Comparison of ENCODE assay signal across 1 cellular context in the genomic region with DNA sequence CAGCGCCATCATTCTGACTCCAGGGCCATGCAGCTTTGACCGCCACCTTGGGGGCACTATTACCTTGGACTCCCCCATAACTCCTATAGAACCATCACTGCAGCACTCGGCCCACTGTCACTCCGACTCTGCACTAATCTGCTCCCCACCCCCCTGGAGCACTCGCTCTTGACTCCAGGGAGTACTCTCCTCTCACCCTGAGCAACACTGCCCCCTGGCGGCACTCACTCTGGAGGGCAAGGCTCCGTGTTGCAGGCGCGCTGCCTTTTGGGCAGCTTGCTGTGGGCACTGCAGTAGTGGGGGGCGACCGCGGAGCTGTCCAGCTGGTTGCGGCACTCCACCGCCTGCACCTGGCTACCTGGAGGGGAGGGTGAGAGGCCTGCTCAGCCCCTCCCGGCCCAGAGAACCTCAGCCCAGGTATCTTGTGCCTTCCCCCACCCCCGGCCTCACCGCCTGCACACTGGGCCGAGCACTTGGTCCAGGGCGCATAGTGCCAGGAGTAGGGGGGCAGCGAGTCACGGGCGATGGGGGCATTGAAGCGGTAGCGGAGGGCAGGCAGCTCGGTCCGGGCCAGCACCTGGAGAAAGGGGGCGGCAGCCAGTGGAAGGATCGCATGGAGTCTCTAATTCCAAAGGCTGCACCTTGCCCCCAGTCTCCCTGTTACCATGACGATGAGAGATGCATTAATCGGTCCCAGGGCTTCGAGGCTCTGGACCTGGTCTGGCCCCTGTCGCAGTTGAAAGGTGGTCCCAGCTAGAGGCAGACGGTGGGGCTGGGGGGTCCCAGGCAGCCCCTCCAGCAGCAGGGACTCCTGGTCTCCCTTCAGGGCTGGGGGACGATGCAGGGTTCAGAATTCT.
TF ChIP-seq lines count a peak whose summit lies in the region.

No MANE protein-coding gene starts in this region.

TF ChIP-seq in K562, 482 proteins besides CTCF, POLR2A, EP300 and RAD21:
- TF ChIP-seq ZNF263 (CRISPR knock-in tag; IDR thresholded peaks at IDR 0.05; ENCODE audit: borderline replicate concordance) = peak; percentile 100
- TF ChIP-seq CC2D1A (IDR thresholded peaks at IDR 0.05) = peak; percentile 41; the same call in 1 of the 2 replicates
- no peak for TF ChIP-seq HMGN3 (IDR thresholded peaks at IDR 0.05; ENCODE audit: borderline replicate concordance, extremely low read depth, insufficient read length, low read depth, low read length)
- TF ChIP-seq, protein P1, sequence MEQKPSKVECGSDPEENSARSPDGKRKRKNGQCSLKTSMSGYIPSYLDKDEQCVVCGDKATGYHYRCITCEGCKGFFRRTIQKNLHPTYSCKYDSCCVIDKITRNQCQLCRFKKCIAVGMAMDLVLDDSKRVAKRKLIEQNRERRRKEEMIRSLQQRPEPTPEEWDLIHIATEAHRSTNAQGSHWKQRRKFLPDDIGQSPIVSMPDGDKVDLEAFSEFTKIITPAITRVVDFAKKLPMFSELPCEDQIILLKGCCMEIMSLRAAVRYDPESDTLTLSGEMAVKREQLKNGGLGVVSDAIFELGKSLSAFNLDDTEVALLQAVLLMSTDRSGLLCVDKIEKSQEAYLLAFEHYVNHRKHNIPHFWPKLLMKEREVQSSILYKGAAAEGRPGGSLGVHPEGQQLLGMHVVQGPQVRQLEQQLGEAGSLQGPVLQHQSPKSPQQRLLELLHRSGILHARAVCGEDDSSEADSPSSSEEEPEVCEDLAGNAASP (IDR thresholded peaks at IDR 0.05) = no peak
- 0 out of 2 replicates have a peak, but pooled peaks have one; percentile 29 for TF ChIP-seq JUND (IDR thresholded peaks at IDR 0.05; ENCODE audit: borderline replicate concordance, low read depth, low read length)
- TF ChIP-seq JUND (tag; IDR thresholded peaks at IDR 0.05; ENCODE audit: borderline replicate concordance, low read depth, low read length) = no peak
- no peak for TF ChIP-seq U2AF1 (optimal IDR thresholded peaks at IDR 0.05; ENCODE audit: low read depth, low read length)
- TF ChIP-seq MAZ (CRISPR knock-in tag; conservative IDR thresholded peaks at IDR 0.05 in 1 of 2, IDR thresholded peaks at IDR 0.05 in 1 of 2) = peak in 1 of 2 experiments; percentile 53; a peak in 1 of 4 replicates
- no peak for TF ChIP-seq ZNF212 (CRISPR knock-in tag; IDR thresholded peaks at IDR 0.05)
- TF ChIP-seq TEAD4 (IDR thresholded peaks at IDR 0.05; ENCODE audit: low read length) = no peak
- TF ChIP-seq TEAD4 (CRISPR knock-in tag; IDR thresholded peaks at IDR 0.05; ENCODE audit: borderline replicate concordance) = 0 out of 2 replicates have a peak, but pooled peaks have one; percentile 26
- 0 out of 2 replicates have a peak, but pooled peaks have one; percentile 5 for TF ChIP-seq BHLHE40 (IDR thresholded peaks at IDR 0.05; ENCODE audit: low read length)
- TF ChIP-seq, protein P2, sequence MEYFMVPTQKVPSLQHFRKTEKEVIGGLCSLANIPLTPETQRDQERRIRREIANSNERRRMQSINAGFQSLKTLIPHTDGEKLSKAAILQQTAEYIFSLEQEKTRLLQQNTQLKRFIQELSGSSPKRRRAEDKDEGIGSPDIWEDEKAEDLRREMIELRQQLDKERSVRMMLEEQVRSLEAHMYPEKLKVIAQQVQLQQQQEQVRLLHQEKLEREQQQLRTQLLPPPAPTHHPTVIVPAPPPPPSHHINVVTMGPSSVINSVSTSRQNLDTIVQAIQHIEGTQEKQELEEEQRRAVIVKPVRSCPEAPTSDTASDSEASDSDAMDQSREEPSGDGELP (CRISPR knock-in tag; IDR thresholded peaks at IDR 0.05; ENCODE audit: borderline replicate concordance) = 0 out of 2 replicates have a peak, but pooled peaks have one; percentile 20
- peak; percentile 67; the same call in 1 of the 2 replicates for TF ChIP-seq STAG1 (CRISPR knock-in tag; IDR thresholded peaks at IDR 0.05; ENCODE audit: borderline replicate concordance)
- TF ChIP-seq NONO (IDR thresholded peaks at IDR 0.05; ENCODE audit: low read depth in 2 of 2, low read length in 1 of 2) = peak in 1 of 2 experiments; percentile 76; a peak in 1 of 4 replicates
- no peak for TF ChIP-seq TCF7 (IDR thresholded peaks at IDR 0.05; ENCODE audit: borderline replicate concordance)
- peak; percentile 27; the same call in 1 of the 2 replicates for TF ChIP-seq HNRNPL (IDR thresholded peaks at IDR 0.05; ENCODE audit: low read depth, low read length)
- TF ChIP-seq LEF1 (IDR thresholded peaks at IDR 0.05) = no peak
- peak; percentile 41 for TF ChIP-seq ZFP36 (IDR thresholded peaks at IDR 0.05; ENCODE audit: low read depth, low read length, partially characterized antibody)
- TF ChIP-seq, protein P3, sequence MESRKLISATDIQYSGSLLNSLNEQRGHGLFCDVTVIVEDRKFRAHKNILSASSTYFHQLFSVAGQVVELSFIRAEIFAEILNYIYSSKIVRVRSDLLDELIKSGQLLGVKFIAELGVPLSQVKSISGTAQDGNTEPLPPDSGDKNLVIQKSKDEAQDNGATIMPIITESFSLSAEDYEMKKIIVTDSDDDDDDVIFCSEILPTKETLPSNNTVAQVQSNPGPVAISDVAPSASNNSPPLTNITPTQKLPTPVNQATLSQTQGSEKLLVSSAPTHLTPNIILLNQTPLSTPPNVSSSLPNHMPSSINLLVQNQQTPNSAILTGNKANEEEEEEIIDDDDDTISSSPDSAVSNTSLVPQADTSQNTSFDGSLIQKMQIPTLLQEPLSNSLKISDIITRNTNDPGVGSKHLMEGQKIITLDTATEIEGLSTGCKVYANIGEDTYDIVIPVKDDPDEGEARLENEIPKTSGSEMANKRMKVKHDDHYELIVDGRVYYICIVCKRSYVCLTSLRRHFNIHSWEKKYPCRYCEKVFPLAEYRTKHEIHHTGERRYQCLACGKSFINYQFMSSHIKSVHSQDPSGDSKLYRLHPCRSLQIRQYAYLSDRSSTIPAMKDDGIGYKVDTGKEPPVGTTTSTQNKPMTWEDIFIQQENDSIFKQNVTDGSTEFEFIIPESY (CRISPR knock-in tag; IDR thresholded peaks at IDR 0.05) = peak; percentile 87
- TF ChIP-seq ZKSCAN3 (CRISPR knock-in tag; IDR thresholded peaks at IDR 0.05) = no peak
- TF ChIP-seq SMC3 (conservative IDR thresholded peaks at IDR 0.05; ENCODE audit: insufficient read depth, low read depth, low read length) = peak; percentile 80
- TF ChIP-seq CHD2 (IDR thresholded peaks at IDR 0.05; ENCODE audit: low read depth, low read length) = no peak
- peak; percentile 51; the same call in 1 of the 2 replicates for TF ChIP-seq RB1 (IDR thresholded peaks at IDR 0.05; ENCODE audit: low read depth)
- TF ChIP-seq, protein P4, sequence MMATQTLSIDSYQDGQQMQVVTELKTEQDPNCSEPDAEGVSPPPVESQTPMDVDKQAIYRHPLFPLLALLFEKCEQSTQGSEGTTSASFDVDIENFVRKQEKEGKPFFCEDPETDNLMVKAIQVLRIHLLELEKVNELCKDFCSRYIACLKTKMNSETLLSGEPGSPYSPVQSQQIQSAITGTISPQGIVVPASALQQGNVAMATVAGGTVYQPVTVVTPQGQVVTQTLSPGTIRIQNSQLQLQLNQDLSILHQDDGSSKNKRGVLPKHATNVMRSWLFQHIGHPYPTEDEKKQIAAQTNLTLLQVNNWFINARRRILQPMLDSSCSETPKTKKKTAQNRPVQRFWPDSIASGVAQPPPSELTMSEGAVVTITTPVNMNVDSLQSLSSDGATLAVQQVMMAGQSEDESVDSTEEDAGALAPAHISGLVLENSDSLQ (IDR thresholded peaks at IDR 0.05) = peak; percentile 47; the same call in 1 of the 2 replicates
- 0 out of 2 replicates have a peak, but pooled peaks have one; percentile 6 for TF ChIP-seq CREM (IDR thresholded peaks at IDR 0.05; ENCODE audit: low read depth)
- no peak for TF ChIP-seq NFIC (IDR thresholded peaks at IDR 0.05)
- TF ChIP-seq MYC (IDR thresholded peaks at IDR 0.05; ENCODE audit: low read depth, low read length) = 0 out of 2 replicates have a peak, but pooled peaks have one; percentile 13
- TF ChIP-seq MYC (CRISPR knock-in tag; IDR thresholded peaks at IDR 0.05; ENCODE audit: borderline replicate concordance, low read depth) = no peak
- TF ChIP-seq KLF13 (tag; IDR thresholded peaks at IDR 0.05; ENCODE audit: borderline replicate concordance, low read depth) = peak; percentile 9; the same call in 1 of the 2 replicates
- no peak for TF ChIP-seq NELFE (IDR thresholded peaks at IDR 0.05; ENCODE audit: insufficient read depth, insufficient read length)
- TF ChIP-seq ZNF143 (CRISPR knock-in tag; IDR thresholded peaks at IDR 0.05) = no peak
- peak; percentile 66; the same call in 1 of the 2 replicates for TF ChIP-seq XRCC5 (IDR thresholded peaks at IDR 0.05; ENCODE audit: low read depth, low read length)
- TF ChIP-seq, protein P5, sequence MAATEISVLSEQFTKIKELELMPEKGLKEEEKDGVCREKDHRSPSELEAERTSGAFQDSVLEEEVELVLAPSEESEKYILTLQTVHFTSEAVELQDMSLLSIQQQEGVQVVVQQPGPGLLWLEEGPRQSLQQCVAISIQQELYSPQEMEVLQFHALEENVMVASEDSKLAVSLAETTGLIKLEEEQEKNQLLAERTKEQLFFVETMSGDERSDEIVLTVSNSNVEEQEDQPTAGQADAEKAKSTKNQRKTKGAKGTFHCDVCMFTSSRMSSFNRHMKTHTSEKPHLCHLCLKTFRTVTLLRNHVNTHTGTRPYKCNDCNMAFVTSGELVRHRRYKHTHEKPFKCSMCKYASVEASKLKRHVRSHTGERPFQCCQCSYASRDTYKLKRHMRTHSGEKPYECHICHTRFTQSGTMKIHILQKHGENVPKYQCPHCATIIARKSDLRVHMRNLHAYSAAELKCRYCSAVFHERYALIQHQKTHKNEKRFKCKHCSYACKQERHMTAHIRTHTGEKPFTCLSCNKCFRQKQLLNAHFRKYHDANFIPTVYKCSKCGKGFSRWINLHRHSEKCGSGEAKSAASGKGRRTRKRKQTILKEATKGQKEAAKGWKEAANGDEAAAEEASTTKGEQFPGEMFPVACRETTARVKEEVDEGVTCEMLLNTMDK (IDR thresholded peaks at IDR 0.05; ENCODE audit: borderline replicate concordance, insufficient read depth, low read depth, low read length, poor library complexity, severe bottlenecking) = peak; percentile 46
- TF ChIP-seq ZNF24 (IDR thresholded peaks at IDR 0.05) = 0 out of 2 replicates have a peak, but pooled peaks have one; percentile 17
- TF ChIP-seq MCM2 (IDR thresholded peaks at IDR 0.05; ENCODE audit: low read depth) = peak; percentile 74; the same call in 1 of the 2 replicates
